ENCODE assay signal across 8 cellular contexts in the genomic region with DNA sequence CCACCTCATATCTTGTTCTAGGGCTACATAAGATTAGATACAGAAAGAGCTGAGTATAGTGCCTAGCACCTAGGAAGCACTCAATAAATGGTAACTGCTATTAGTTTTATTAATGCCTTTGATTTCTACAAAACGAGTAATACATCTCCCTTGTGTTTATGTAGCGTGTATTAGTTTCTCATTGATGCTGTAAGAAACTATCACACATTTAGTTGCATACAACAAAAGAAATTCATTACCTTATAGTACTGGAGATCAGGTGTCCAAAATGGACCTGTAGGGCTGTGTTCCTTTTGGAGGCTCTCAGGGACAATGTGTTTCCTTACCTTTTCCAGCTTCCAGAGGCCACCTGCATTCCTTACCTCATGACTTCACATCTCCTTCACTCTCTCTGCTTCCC. TPM values are rescaled to one million over a fixed set of nuclear protein-coding genes. Genes with fewer than 3 reads are reported as not detected.
A peak's percentile ranks its signal among the peaks of the same experiment; 100 is the strongest.
DNase-seq lines count a peak whose midpoint lies in the region; ATAC-seq and TF ChIP-seq lines count a peak whose summit lies in the region.

No MANE protein-coding gene starts in this region.

- H3K4me2 ChIP-seq in BLaER1 treated with 17β-estradiol and CSF1 and Interleukin-3, amounts not matched to agents 10 nM and 100 nM: peak overlapping the region; percentile 79 to 94 (median 89)

- peak overlapping the region in 9 of 10 donors; percentile 85 to 97 (median 95) for H3K27ac Mint-ChIP-seq in naive thymus-derived CD8-positive, alpha-beta T cell

- intact Hi-C loops in breast epithelium (cut with DNase I; ENCODE audit: low total_unique reads): no loop called here

- H3K36me3 Mint-ChIP-seq in naive thymus-derived CD8-positive, alpha-beta T cell: no peaks in the 10 kb centered on the region

- H3K4me1 Mint-ChIP-seq in naive thymus-derived CD8-positive, alpha-beta T cell: peaks cover 18 to 57% (median 46%) of the 10 kb centered on the region in 4 donors

- H3K27me3 Mint-ChIP-seq in naive thymus-derived CD8-positive, alpha-beta T cell: no peaks in the 10 kb centered on the region

- H3K27me3 ChIP-seq in BLaER1 treated with 17β-estradiol and CSF1 and Interleukin-3, amounts not matched to agents 10 nM and 100 nM: no peaks in the 10 kb centered on the region
- H3K27me3 ChIP-seq in HUES6 (ENCODE audit: control insufficient read depth, insufficient read depth, low read length) (peaks cover 31% of the 10 kb centered on the region), breast epithelium (no peaks in the 10 kb centered on the region)

- POLR2A ChIA-PET in naive thymus-derived CD8-positive, alpha-beta T cell (lab: Charles Lee): interaction anchor here (0.5 to 1.0 kb wide), 2 partner anchors 11 to 645 kb away, joined by 4 to 5 read pairs; no protein-coding TSS in a partner anchor

- no peak for TF ChIP-seq CTCF in breast epithelium (IDR thresholded peaks at IDR 0.05)

- peak overlapping the region in 10 of 11 experiments; percentile 91 to 98 (median 95); a peak in 21 of 22 replicates for H3K9ac ChIP-seq in BLaER1 treated with 17β-estradiol and CSF1 and Interleukin-3, amounts not matched to agents 10 nM and 100 nM
- H3K9ac ChIP-seq in HUES6 (ENCODE audit: low read length): no peak overlapping the region

- H3K4me1 ChIP-seq in BLaER1 treated with 17β-estradiol and CSF1 and Interleukin-3, amounts not matched to agents 10 nM and 100 nM: peaks cover 37 to 69% (median 59%) of the 10 kb centered on the region in 10 experiments
- H3K4me1 ChIP-seq in HUES6 (ENCODE audit: control insufficient read depth, insufficient read depth, low read length): no peaks in the 10 kb centered on the region; the same call in 1 of the 2 replicates
- no peaks in the 10 kb centered on the region for H3K4me1 ChIP-seq in breast epithelium

- H3K9me3 Mint-ChIP-seq in naive thymus-derived CD8-positive, alpha-beta T cell: no peaks in the 10 kb centered on the region

- TF ChIP-seq POLR2A in breast epithelium (IDR thresholded peaks at IDR 0.05): no peak

- ATAC-seq in naive thymus-derived CD8-positive, alpha-beta T cell: no peak
- no peak for ATAC-seq in GM18520 (IDR thresholded peaks at IDR 0.05; ENCODE audit: unreplicated experiment)
- no peak for ATAC-seq in GM19395 (IDR thresholded peaks at IDR 0.05; ENCODE audit: unreplicated experiment)

- peaks cover 0 to 6% (median 0%) of the 10 kb centered on the region in 11 experiments; a peak in 2 of 22 replicates for H3K36me3 ChIP-seq in BLaER1 treated with 17β-estradiol and CSF1 and Interleukin-3, amounts not matched to agents 10 nM and 100 nM
- no peaks in the 10 kb centered on the region for H3K36me3 ChIP-seq in HUES6 (ENCODE audit: control insufficient read depth, insufficient read depth, low read length)
- H3K36me3 ChIP-seq in breast epithelium: no peaks in the 10 kb centered on the region

- H3K4me3 ChIP-seq in BLaER1 treated with 17β-estradiol and CSF1 and Interleukin-3, amounts not matched to agents 10 nM and 100 nM: peak overlapping the region; percentile 93 to 100 (median 97)
- H3K4me3 ChIP-seq in HUES6 (ENCODE audit: low read depth, low read length) (peak overlapping the region; percentile 79), breast epithelium (peak overlapping the region; percentile 76 to 97 (median 91))

- H4K20me1 ChIP-seq in BLaER1 treated with 17β-estradiol and CSF1 and Interleukin-3, amounts not matched to agents 10 nM and 100 nM: peaks cover 0 to 20% (median 8%) of the 10 kb centered on the region in 11 experiments; a peak in 10 of 22 replicates

- peaks cover 0 to 10% (median 4%) of the 10 kb centered on the region in 11 experiments; a peak in 8 of 22 replicates for H3K9me3 ChIP-seq in BLaER1 treated with 17β-estradiol and CSF1 and Interleukin-3, amounts not matched to agents 10 nM and 100 nM (replicated peaks in 1 of 11)
- H3K9me3 ChIP-seq in HUES6 (ENCODE audit: control insufficient read depth, insufficient read depth, low read depth, low read length) (no peaks in the 10 kb centered on the region), breast epithelium (no peaks in the 10 kb centered on the region)

- H3K4me3 Mint-ChIP-seq in naive thymus-derived CD8-positive, alpha-beta T cell: peak overlapping the region; percentile 87 to 98 (median 96)

- peak overlapping the region in 9 of 11 experiments; percentile 90 to 97 (median 93); a peak in 18 of 22 replicates for H3K27ac ChIP-seq in BLaER1 treated with 17β-estradiol and CSF1 and Interleukin-3, amounts not matched to agents 10 nM and 100 nM
- H3K27ac ChIP-seq in HUES6 (ENCODE audit: low read depth, low read length) (no peak overlapping the region), breast epithelium (peak overlapping the region in 1 of 2 donors; percentile 85)

- DNase-seq in breast epithelium (ENCODE audit: low spot score in 2 of 2) (no peak), NCI-H146 (lab: John Stamatoyannopoulos, UW) (no peak), DMS 273 treated with DMSO at 0.1 percent for 48 hours (lab: John Stamatoyannopoulos, UW) (no peak)
- DNase-seq in naive thymus-derived CD8-positive, alpha-beta T cell: no peak

RNA-seq across cellular contexts. Expression of gene ERO1B, which starts 1.0 kb away (rescaled TPM):
- total RNA-seq in breast epithelium: 10 to 100 TPM in 2 of 3 donors, 1 to 10 TPM in 1; 9.0 to 23.1 (median 17.0) TPM
- total RNA-seq in naive thymus-derived CD8-positive, alpha-beta T cell: 10 to 100 TPM; 21.2 to 25.3 TPM
- polyA plus RNA-seq in naive thymus-derived CD8-positive, alpha-beta T cell: 1 to 10 TPM; 1.9 to 3.2 (median 2.3) TPM
